Comparison of ENCODE assay signal across 13 cellular contexts in the genomic region with DNA sequence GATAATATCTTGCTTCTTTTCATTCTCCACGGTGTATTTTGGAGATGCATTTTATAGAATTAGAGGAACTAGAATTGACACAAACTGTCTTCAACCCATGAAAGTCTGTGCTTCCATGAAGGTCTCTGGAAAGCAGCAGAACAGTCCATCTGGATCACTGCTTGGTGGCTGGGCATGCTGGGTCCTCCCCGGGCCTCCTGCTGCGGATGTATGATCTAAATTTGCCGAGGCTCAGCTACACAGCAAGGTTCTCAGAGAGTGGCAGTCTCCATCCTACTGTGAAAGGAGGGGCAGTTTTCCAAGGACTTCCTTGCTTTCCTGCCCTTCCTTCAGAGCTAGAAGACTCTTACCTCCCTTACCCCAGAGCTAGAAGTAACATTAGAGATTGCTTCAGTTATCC. TPM values are rescaled to one million over a fixed set of nuclear protein-coding genes. Genes with fewer than 3 reads are reported as not detected.
DNase-seq lines count a peak whose midpoint lies in the region; ATAC-seq and TF ChIP-seq lines count a peak whose summit lies in the region.
"Had no signal": no experiment of that assay in that cellular context is flagged by ENCODE, and none has a peak within 500 bp of the region (broad histone marks: within the 10 kb centered on the region; RNA-seq: fewer than 3 reads in every experiment).

No MANE protein-coding gene starts in this region.

- no peak for ATAC-seq in Right ventricle myocardium inferior
- no peak for ATAC-seq in GM18858 (IDR thresholded peaks at IDR 0.05; ENCODE audit: unreplicated experiment)
- ATAC-seq in GM21529 (IDR thresholded peaks at IDR 0.05; ENCODE audit: unreplicated experiment): no peak

- no peak overlapping the region for H3K9ac ChIP-seq in parathyroid adenoma

- H3K27ac ChIP-seq in left ventricle myocardium inferior (replicated peaks) (peak overlapping the region; percentile 93), parathyroid adenoma (peak overlapping the region; percentile 26), vagina (peak overlapping the region; percentile 98)

- no peak overlapping the region for H2AFZ ChIP-seq in parathyroid adenoma

- peak overlapping the region; percentile 96 for H3K27ac Mint-ChIP-seq in endothelial cell (ENCODE audit: unreplicated experiment)

- TF ChIP-seq CTCF in left ventricle myocardium inferior (IDR thresholded peaks at IDR 0.05; ENCODE audit: borderline replicate concordance) (no peak), endothelial cell (IDR thresholded peaks at IDR 0.05; ENCODE audit: unreplicated experiment) (no peak), parathyroid adenoma (IDR thresholded peaks at IDR 0.05) (no peak), vagina (IDR thresholded peaks at IDR 0.05) (no peak)

- H3K36me3 Mint-ChIP-seq in endothelial cell (ENCODE audit: low read depth, unreplicated experiment): peaks cover 24% of the 10 kb centered on the region

- H3K36me3 ChIP-seq in left ventricle myocardium inferior: peaks cover 11% of the 10 kb centered on the region
- no peaks in the 10 kb centered on the region for H3K36me3 ChIP-seq in parathyroid adenoma (ENCODE audit: control insufficient read depth, insufficient read depth, low read length)
- H3K36me3 ChIP-seq in vagina: no peaks in the 10 kb centered on the region

- H3K79me2 ChIP-seq in parathyroid adenoma: peaks cover 38% of the 10 kb centered on the region

- no peaks in the 10 kb centered on the region for H3K9me3 Mint-ChIP-seq in endothelial cell (ENCODE audit: unreplicated experiment)
- H3K9me3 Mint-ChIP-seq: nephron progenitor cell had no signal

- H3K4me1 ChIP-seq in left ventricle myocardium inferior (peaks cover 93% of the 10 kb centered on the region), parathyroid adenoma (peaks cover 15% of the 10 kb centered on the region), vagina (peaks cover 83% of the 10 kb centered on the region)

- no peak for TF ChIP-seq POLR2A in vagina (IDR thresholded peaks at IDR 0.05)

- intact Hi-C loops in left ventricle myocardium inferior (cut with micrococcal nuclease) (loop anchor here (10.0 kb wide), 1 partner anchor 63 kb away; no protein-coding TSS in a partner anchor), Right ventricle myocardium inferior (cut with DNase I) (no loop called here), vagina (cut with DNase I) (no loop called here)

- peak overlapping the region; percentile 44 for H3K4me3 Mint-ChIP-seq in endothelial cell (ENCODE audit: unreplicated experiment)
- H3K4me3 Mint-ChIP-seq: nephron progenitor cell had no signal

- no peaks in the 10 kb centered on the region for H3K9me3 ChIP-seq in left ventricle myocardium inferior (replicated peaks)
- no peaks in the 10 kb centered on the region for H3K9me3 ChIP-seq in parathyroid adenoma (ENCODE audit: control insufficient read depth, low read length)
- H3K9me3 ChIP-seq in vagina: no peaks in the 10 kb centered on the region

- H3K4me3 ChIP-seq in left ventricle myocardium inferior (peak overlapping the region; percentile 51), parathyroid adenoma (ENCODE audit: low read depth, low read length) (no peak overlapping the region), vagina (no peak overlapping the region)

- H3K27me3 ChIP-seq in left ventricle myocardium inferior (ENCODE audit: low read depth) (no peaks in the 10 kb centered on the region), parathyroid adenoma (ENCODE audit: control insufficient read depth, insufficient read depth, low read length) (no peaks in the 10 kb centered on the region), vagina (no peaks in the 10 kb centered on the region)

- no peak for DNase-seq in left ventricle myocardium inferior
- no peak for DNase-seq in Right ventricle myocardium inferior (ENCODE audit: missing footprints)
- no peak for DNase-seq in endothelial cell (ENCODE audit: low spot score)
- DNase-seq in vagina (ENCODE audit: extremely low spot score in 2 of 2): no peak
- DNase-seq in NCI-H187 (lab: John Stamatoyannopoulos, UW): no peak
- DNase-seq: activated CD4-positive, alpha-beta T cell treated with anti-CD3 and anti-CD28 coated beads for 48 hours; activated T-cell treated with anti-CD3 and anti-CD28 coated beads, Interleukin-2, amount 50 U/mL, for 1 hour; NCI-H1092 treated with DMSO at 0.1 percent for 48 hours; NCI-H226; nephron progenitor cell had no signal

- H3K4me2 ChIP-seq in parathyroid adenoma (ENCODE audit: low read length): no peak overlapping the region

- H3K4me1 Mint-ChIP-seq in endothelial cell (ENCODE audit: unreplicated experiment): peaks cover 52% of the 10 kb centered on the region
- H3K4me1 Mint-ChIP-seq: nephron progenitor cell had no signal

- peaks cover 2% of the 10 kb centered on the region for H3K27me3 Mint-ChIP-seq in endothelial cell (ENCODE audit: unreplicated experiment)

RNA-seq across cellular contexts. Expression of a gene that starts 15.1 kb away (rescaled TPM):
- total RNA-seq in left ventricle myocardium inferior (172 TPM), Right ventricle myocardium inferior (206 TPM), endothelial cell (ENCODE audit: unreplicated experiment) (184 TPM), vagina (146 TPM)

RNA-seq across cellular contexts. Expression of a gene that starts 54.0 kb away (rescaled TPM):
- total RNA-seq in left ventricle myocardium inferior (6.7 TPM), Right ventricle myocardium inferior (10.7 TPM), endothelial cell (ENCODE audit: unreplicated experiment) (137 TPM), vagina (25.3 TPM)

Comparison
In these comparisons a context has a peak if more than half of its experiments do, and no peak if none do; other contexts are left out.
1. H3K27ac ChIP-seq: peak in every context shown above with its lines; median percentile 98 in vagina; 93 in left ventricle myocardium inferior; 26 in parathyroid adenoma.